Comparison of ENCODE assay signal across 1 cellular context in the genomic region with DNA sequence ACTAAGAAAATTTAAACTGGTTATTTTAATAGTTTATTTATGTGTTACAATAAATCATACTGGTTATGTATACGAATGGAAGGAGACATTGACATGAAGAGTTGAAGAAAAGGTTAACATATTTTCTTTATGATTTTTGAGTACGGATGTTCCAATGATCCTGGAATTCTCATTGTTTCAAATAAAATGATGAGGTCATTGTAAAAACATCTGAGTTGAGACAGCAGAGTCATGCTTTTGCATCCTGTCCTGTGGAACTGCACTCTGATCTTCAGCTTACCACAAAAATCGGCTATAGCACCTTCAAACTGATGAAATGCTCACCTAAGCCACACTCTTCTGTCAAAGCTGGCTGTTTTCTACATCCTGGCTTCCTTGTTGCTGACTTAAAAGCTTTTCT.
TF ChIP-seq lines count a peak whose summit lies in the region.

No MANE protein-coding gene starts in this region.

TF ChIP-seq in HepG2, 621 proteins besides CTCF, POLR2A, EP300 and RAD21:
- TF ChIP-seq, protein P1, sequence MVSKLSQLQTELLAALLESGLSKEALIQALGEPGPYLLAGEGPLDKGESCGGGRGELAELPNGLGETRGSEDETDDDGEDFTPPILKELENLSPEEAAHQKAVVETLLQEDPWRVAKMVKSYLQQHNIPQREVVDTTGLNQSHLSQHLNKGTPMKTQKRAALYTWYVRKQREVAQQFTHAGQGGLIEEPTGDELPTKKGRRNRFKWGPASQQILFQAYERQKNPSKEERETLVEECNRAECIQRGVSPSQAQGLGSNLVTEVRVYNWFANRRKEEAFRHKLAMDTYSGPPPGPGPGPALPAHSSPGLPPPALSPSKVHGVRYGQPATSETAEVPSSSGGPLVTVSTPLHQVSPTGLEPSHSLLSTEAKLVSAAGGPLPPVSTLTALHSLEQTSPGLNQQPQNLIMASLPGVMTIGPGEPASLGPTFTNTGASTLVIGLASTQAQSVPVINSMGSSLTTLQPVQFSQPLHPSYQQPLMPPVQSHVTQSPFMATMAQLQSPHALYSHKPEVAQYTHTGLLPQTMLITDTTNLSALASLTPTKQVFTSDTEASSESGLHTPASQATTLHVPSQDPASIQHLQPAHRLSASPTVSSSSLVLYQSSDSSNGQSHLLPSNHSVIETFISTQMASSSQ (IDR thresholded peaks at IDR 0.05; ENCODE audit: low read depth), result no peak
- TF ChIP-seq, protein P1 (CRISPR knock-in tag; IDR thresholded peaks at IDR 0.05; ENCODE audit: borderline replicate concordance), result no peak
- TF ChIP-seq ARHGAP35 (CRISPR knock-in tag; IDR thresholded peaks at IDR 0.05; ENCODE audit: borderline replicate concordance) (no peak), ATF7 (IDR thresholded peaks at IDR 0.05) (peak; percentile 68), ATF7 (CRISPR knock-in tag; IDR thresholded peaks at IDR 0.05) (no peak), PRPF4 (IDR thresholded peaks at IDR 0.05; ENCODE audit: low read depth, low read length, poor library complexity, severe bottlenecking) (no peak), TRIM24 (CRISPR knock-in tag; IDR thresholded peaks at IDR 0.05) (no peak)
- TF ChIP-seq, protein P2, sequence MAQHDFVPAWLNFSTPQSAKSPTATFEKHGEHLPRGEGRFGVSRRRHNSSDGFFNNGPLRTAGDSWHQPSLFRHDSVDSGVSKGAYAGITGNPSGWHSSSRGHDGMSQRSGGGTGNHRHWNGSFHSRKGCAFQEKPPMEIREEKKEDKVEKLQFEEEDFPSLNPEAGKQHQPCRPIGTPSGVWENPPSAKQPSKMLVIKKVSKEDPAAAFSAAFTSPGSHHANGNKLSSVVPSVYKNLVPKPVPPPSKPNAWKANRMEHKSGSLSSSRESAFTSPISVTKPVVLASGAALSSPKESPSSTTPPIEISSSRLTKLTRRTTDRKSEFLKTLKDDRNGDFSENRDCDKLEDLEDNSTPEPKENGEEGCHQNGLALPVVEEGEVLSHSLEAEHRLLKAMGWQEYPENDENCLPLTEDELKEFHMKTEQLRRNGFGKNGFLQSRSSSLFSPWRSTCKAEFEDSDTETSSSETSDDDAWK (CRISPR knock-in tag; IDR thresholded peaks at IDR 0.05), result no peak
TF ChIP-seq in HepG2: peak in this region for 1.
